Comparison of ENCODE assay signal across 8 cellular contexts in the genomic region with DNA sequence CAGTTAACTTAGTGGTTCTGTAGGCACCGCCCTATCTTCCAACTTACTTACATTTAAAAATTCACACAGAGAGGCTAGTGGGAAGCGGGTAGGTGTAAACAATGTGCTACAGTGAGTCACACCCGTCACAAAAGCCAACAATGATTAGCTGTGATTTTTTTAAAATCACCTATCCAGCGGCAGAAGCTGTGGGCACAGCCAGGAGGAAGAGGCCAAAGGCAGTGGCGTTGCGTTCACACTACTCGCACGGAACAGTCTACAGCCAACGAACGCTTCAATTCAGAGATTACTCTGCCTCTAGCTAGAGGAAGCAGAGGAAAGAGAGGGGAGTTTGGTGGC. TPM values are rescaled to one million over a fixed set of nuclear protein-coding genes. Genes with fewer than 3 reads are reported as not detected.
DNase-seq lines count a peak whose midpoint lies in the region; ATAC-seq lines count a peak whose summit lies in the region.

No MANE protein-coding gene starts in this region.

- peaks cover 31% of the 10 kb centered on the region for H3K4me1 Mint-ChIP-seq in activated CD4-positive, alpha-beta T cell treated with anti-CD3 and anti-CD28 coated beads for 36 hours

- no peaks in the 10 kb centered on the region for H3K36me3 Mint-ChIP-seq in activated CD4-positive, alpha-beta T cell treated with anti-CD3 and anti-CD28 coated beads for 36 hours (ENCODE audit: low read depth)

- POLR2A ChIA-PET in activated CD4-positive, alpha-beta T cell treated with anti-CD3 and anti-CD28 coated beads for 36 hours (lab: Charles Lee), result no interaction called here

- CTCF ChIA-PET in activated CD4-positive, alpha-beta T cell treated with anti-CD3 and anti-CD28 coated beads for 36 hours (lab: Charles Lee), result interaction anchor here (0.9 kb wide), 1 partner anchor 175 kb away, joined by 3 read pairs; no protein-coding TSS in a partner anchor

- no peak overlapping the region for H3K27ac Mint-ChIP-seq in activated CD4-positive, alpha-beta T cell treated with anti-CD3 and anti-CD28 coated beads for 36 hours

- H3K27me3 Mint-ChIP-seq in activated CD4-positive, alpha-beta T cell treated with anti-CD3 and anti-CD28 coated beads for 36 hours, result peaks cover 53% of the 10 kb centered on the region

- H3K4me3 ChIP-seq in duodenal mucosa (ENCODE audit: low read depth in 1 of 2, low read length in 2 of 2), result peak overlapping the region; percentile 68 to 75
- H3K4me3 ChIP-seq in muscle layer of colon (ENCODE audit: low read depth in 1 of 2, low read length in 2 of 2), result peak overlapping the region; percentile 86 to 89

- H3K9me3 ChIP-seq in duodenal mucosa (ENCODE audit: control insufficient read depth in 1 of 2, low read length in 2 of 2) (no peaks in the 10 kb centered on the region), muscle layer of colon (ENCODE audit: low read length) (no peaks in the 10 kb centered on the region)

- H3K9me3 Mint-ChIP-seq in activated CD4-positive, alpha-beta T cell treated with anti-CD3 and anti-CD28 coated beads for 36 hours (ENCODE audit: low read depth), result no peaks in the 10 kb centered on the region

- peak overlapping the region; percentile 63 for H3K27ac ChIP-seq in duodenal mucosa (ENCODE audit: low read depth, low read length)
- peak overlapping the region; percentile 59 for H3K27ac ChIP-seq in muscle layer of colon (ENCODE audit: low read depth, low read length)

- H3K36me3 ChIP-seq in duodenal mucosa (ENCODE audit: control insufficient read depth in 1 of 2, insufficient read depth in 2 of 2, low read length in 2 of 2) (no peaks in the 10 kb centered on the region), muscle layer of colon (ENCODE audit: insufficient read depth, low read length) (no peaks in the 10 kb centered on the region)

- intact Hi-C loops in activated CD4-positive, alpha-beta T cell treated with anti-CD3 and anti-CD28 coated beads for 36 hours (cut with DNase I, micrococcal nuclease), result loop anchor here (5.0 kb wide), 1 partner anchor 187 kb away; no protein-coding TSS in a partner anchor

- peak overlapping the region; percentile 67 for H3K4me3 Mint-ChIP-seq in activated CD4-positive, alpha-beta T cell treated with anti-CD3 and anti-CD28 coated beads for 36 hours

- H3K9ac ChIP-seq in duodenal mucosa (ENCODE audit: low read depth in 1 of 2, low read length in 2 of 2), result peak overlapping the region; percentile 24 to 47
- H3K9ac ChIP-seq in muscle layer of colon (ENCODE audit: low read length), result peak overlapping the region; percentile 80

- DNase-seq in activated CD4-positive, alpha-beta T cell treated with anti-CD3 and anti-CD28 coated beads for 36 hours, result no peak
- DNase-seq in activated CD4-positive, alpha-beta T cell treated with anti-CD3 and anti-CD28 coated beads for 48 hours, result no peak
- peak; percentile 97 for DNase-seq in NCI-H69 (lab: John Stamatoyannopoulos, UW)
- no peak for DNase-seq in GM19240 (ENCODE audit: insufficient read length, low spot score)
- DNase-seq in retina, result no peak

- ATAC-seq in activated CD4-positive, alpha-beta T cell treated with anti-CD3 and anti-CD28 coated beads for 36 hours, result no peak
- ATAC-seq in HG02623 (IDR thresholded peaks at IDR 0.05; ENCODE audit: unreplicated experiment), result peak; percentile 30

- peaks cover 23 to 47% of the 10 kb centered on the region in 2 donors for H3K27me3 ChIP-seq in duodenal mucosa (ENCODE audit: control insufficient read depth in 1 of 2, insufficient read depth in 2 of 2, low read length in 2 of 2)
- peaks cover 0 to 4% of the 10 kb centered on the region in 2 donors for H3K27me3 ChIP-seq in muscle layer of colon (ENCODE audit: control insufficient read depth in 1 of 2, insufficient read depth in 2 of 2, low read length in 2 of 2)

- H3K4me1 ChIP-seq in duodenal mucosa (ENCODE audit: control insufficient read depth in 1 of 2, insufficient read depth in 2 of 2, low read length in 2 of 2) (peaks cover 12 to 31% of the 10 kb centered on the region in 2 donors), muscle layer of colon (ENCODE audit: insufficient read depth, low read length) (peaks cover 16% of the 10 kb centered on the region)

RNA-seq across cellular contexts. Expression of a gene that starts 2.5 kb away (rescaled TPM):
- total RNA-seq in activated CD4-positive, alpha-beta T cell treated with anti-CD3 and anti-CD28 coated beads for 36 hours, result not detected
